In genomic region chr19:31427857-31428256, GRCh38 we compare ENCODE assay signal across 22 cellular contexts.
"Had no signal": no experiment of that assay in that cellular context is flagged by ENCODE, and none has a peak within 500 bp of the region (broad histone marks: within the 10 kb centered on the region; RNA-seq: fewer than 3 reads in every experiment).

No MANE protein-coding gene starts in this region.

- H3K4me3 ChIP-seq: heart left ventricle, lung, sigmoid colon, stomach, thoracic aorta, transverse colon had no signal

- H3K36me3 ChIP-seq: heart left ventricle, sigmoid colon, stomach, thoracic aorta, transverse colon had no signal

- H3K4me3 Mint-ChIP-seq: central memory CD8-positive, alpha-beta T cell; naive thymus-derived CD4-positive, alpha-beta T cell; nephron progenitor cell had no signal

- H3K4me1 Mint-ChIP-seq: central memory CD8-positive, alpha-beta T cell; naive thymus-derived CD4-positive, alpha-beta T cell had no signal

- H3K27ac Mint-ChIP-seq: nephron progenitor cell had no signal

- H3K9me3 ChIP-seq: heart left ventricle, sigmoid colon, stomach, thoracic aorta, transverse colon had no signal

- ATAC-seq: esophagus mucosa; left lobe of liver; naive thymus-derived CD4-positive, alpha-beta T cell had no signal

- H3K4me1 ChIP-seq: heart left ventricle, sigmoid colon, stomach, transverse colon had no signal

- H3K27me3 ChIP-seq: sigmoid colon, transverse colon had no signal

- FAIRE-seq: endometrium, frontal cortex, small intestine had no signal

- DNase-seq: effector memory CD4-positive, alpha-beta T cell; heart left ventricle; hippocampal formation; islet precursor cell; mesenchymal stem cell; midbrain; naive thymus-derived CD4-positive, alpha-beta T cell; nephron progenitor cell; sigmoid colon; small intestine; stimulated activated CD4-positive, alpha-beta T cell treated with anti-CD3 and anti-CD28 coated beads, Interleukin-12 subunit alpha, Interleukin-12 subunit beta, amount 100 ng/mL, for 4 hours; stimulated activated naive CD4-positive, alpha-beta T cell; stomach; substantia nigra; transverse colon had no signal

- H3K9me3 Mint-ChIP-seq: central memory CD8-positive, alpha-beta T cell had no signal

- H3K36me3 Mint-ChIP-seq: naive thymus-derived CD4-positive, alpha-beta T cell had no signal

- H3K27ac ChIP-seq: sigmoid colon, stomach, thoracic aorta, transverse colon had no signal
